8 cellular contexts compared by ENCODE assay signal in genomic region chr16:278863-279366, GRCh38. TPM values are rescaled to one million over a fixed set of nuclear protein-coding genes. Genes with fewer than 3 reads are reported as not detected.
DNase-seq lines count a peak whose midpoint lies in the region; ATAC-seq and TF ChIP-seq lines count a peak whose summit lies in the region.

No MANE protein-coding gene starts in this region.

- CTCF ChIA-PET in Calu3 (lab: Charles Lee) = interaction anchor here (1.0 kb wide), 2 partner anchors 15 to 74 kb away, joined by 3 read pairs; no protein-coding TSS in a partner anchor

- DNase-seq in Calu3 (peak; percentile 65), HT-29 (ENCODE audit: low spot score) (peak; percentile 72), fibroblast of lung (ENCODE audit: low read depth in 2 of 2) (peak; percentile 6 to 51), ureter (ENCODE audit: low spot score) (peak; percentile 66), NCI-H187 (lab: John Stamatoyannopoulos, UW) (no peak), kidney glomerular epithelial cell (lab: John Stamatoyannopoulos, UW) (no peak)

- no peak for TF ChIP-seq CTCF in Calu3 (IDR thresholded peaks at IDR 0.05; ENCODE audit: unreplicated experiment)
- no peak for TF ChIP-seq CTCF in fibroblast of lung (conservative IDR thresholded peaks at IDR 0.05 in 1 of 2, IDR thresholded peaks at IDR 0.05 in 1 of 2; ENCODE audit: low read depth in 1 of 2, low read length in 2 of 2)

- no peaks in the 10 kb centered on the region for H3K9me3 Mint-ChIP-seq in Calu3 (ENCODE audit: low read depth, unreplicated experiment)

- peaks cover 13% of the 10 kb centered on the region for H3K27me3 ChIP-seq in fibroblast of lung (ENCODE audit: control insufficient read depth, insufficient read depth, low read length)

- no peak overlapping the region for H3K27ac Mint-ChIP-seq in Calu3 (ENCODE audit: unreplicated experiment)

- BruUV-seq in Calu3 (replicated peaks; lab: Mats Ljungman, UMichigan) = no TSS peak

- H3K36me3 ChIP-seq in fibroblast of lung (ENCODE audit: control insufficient read depth, insufficient read depth, low read length) = no peaks in the 10 kb centered on the region

- H3K4me3 Mint-ChIP-seq in Calu3 (ENCODE audit: low read depth, unreplicated experiment) = no peak overlapping the region

- no peaks in the 10 kb centered on the region for H3K9me3 ChIP-seq in fibroblast of lung (ENCODE audit: control insufficient read depth, insufficient read depth, low read depth, low read length)

- no peak overlapping the region for H3K4me2 ChIP-seq in fibroblast of lung (ENCODE audit: extremely low read depth, insufficient read depth, low read length)

- H3K4me1 Mint-ChIP-seq in Calu3 (ENCODE audit: low read depth, unreplicated experiment) = peaks cover 9% of the 10 kb centered on the region

- no peak overlapping the region for H3K27ac ChIP-seq in fibroblast of lung (ENCODE audit: insufficient read depth, low read length)

- H3K4me3 ChIP-seq in fibroblast of lung (replicated peaks in 1 of 4; ENCODE audit: control extremely low read depth in 1 of 4, insufficient read depth in 1 of 4, low read depth in 3 of 4, low read length in 4 of 4) = no peak overlapping the region

- peaks cover 4% of the 10 kb centered on the region for H3K36me3 Mint-ChIP-seq in Calu3 (ENCODE audit: insufficient read depth, unreplicated experiment)

- peaks cover 41% of the 10 kb centered on the region for H3K27me3 Mint-ChIP-seq in Calu3 (ENCODE audit: unreplicated experiment)

- no peaks in the 10 kb centered on the region for H3K79me2 ChIP-seq in fibroblast of lung (ENCODE audit: control insufficient read depth, insufficient read depth, low read length)

- no peaks in the 10 kb centered on the region for H4K20me1 ChIP-seq in fibroblast of lung (ENCODE audit: control insufficient read depth, extremely low read depth, insufficient read depth, low read length)

- ATAC-seq in SK-N-SH treated with all-trans-retinoic acid at 6 μM for 48 hours (peak; percentile 54), GM19023 (IDR thresholded peaks at IDR 0.05; ENCODE audit: unreplicated experiment) (no peak)

- no peak overlapping the region for H3K9ac ChIP-seq in fibroblast of lung (ENCODE audit: insufficient read depth, low read length)

- no peak overlapping the region for H2AFZ ChIP-seq in fibroblast of lung (ENCODE audit: low read length)

- intact Hi-C loops in Calu3 (cut with micrococcal nuclease; ENCODE audit: unreplicated experiment) = no loop called here

- H3K4me1 ChIP-seq in fibroblast of lung (ENCODE audit: control insufficient read depth, extremely low read depth, insufficient read depth, low read length) = no peaks in the 10 kb centered on the region

TF ChIP-seq in SK-N-SH treated with all-trans-retinoic acid at 6 μM for 48 hours, 23 proteins besides CTCF, POLR2A, EP300 and RAD21:
- no peak for TF ChIP-seq ZNF70 (CRISPR knock-in tag; IDR thresholded peaks at IDR 0.05)
- TF ChIP-seq, protein P1, sequence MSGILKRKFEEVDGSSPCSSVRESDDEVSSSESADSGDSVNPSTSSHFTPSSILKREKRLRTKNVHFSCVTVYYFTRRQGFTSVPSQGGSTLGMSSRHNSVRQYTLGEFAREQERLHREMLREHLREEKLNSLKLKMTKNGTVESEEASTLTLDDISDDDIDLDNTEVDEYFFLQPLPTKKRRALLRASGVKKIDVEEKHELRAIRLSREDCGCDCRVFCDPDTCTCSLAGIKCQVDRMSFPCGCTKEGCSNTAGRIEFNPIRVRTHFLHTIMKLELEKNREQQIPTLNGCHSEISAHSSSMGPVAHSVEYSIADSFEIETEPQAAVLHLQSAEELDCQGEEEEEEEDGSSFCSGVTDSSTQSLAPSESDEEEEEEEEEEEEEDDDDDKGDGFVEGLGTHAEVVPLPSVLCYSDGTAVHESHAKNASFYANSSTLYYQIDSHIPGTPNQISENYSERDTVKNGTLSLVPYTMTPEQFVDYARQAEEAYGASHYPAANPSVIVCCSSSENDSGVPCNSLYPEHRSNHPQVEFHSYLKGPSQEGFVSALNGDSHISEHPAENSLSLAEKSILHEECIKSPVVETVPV (CRISPR knock-in tag; IDR thresholded peaks at IDR 0.05) = no peak
- TF ChIP-seq GLIS3 (CRISPR knock-in tag; IDR thresholded peaks at IDR 0.05) = no peak
- TF ChIP-seq TSHZ2 (CRISPR knock-in tag; IDR thresholded peaks at IDR 0.05) = no peak
- no peak for TF ChIP-seq PATZ1 (CRISPR knock-in tag; IDR thresholded peaks at IDR 0.05; ENCODE audit: borderline replicate concordance)
- no peak for TF ChIP-seq CSDC2 (CRISPR knock-in tag; IDR thresholded peaks at IDR 0.05)

RNA-seq across cellular contexts. Expression of gene ARHGDIG, which starts 1.5 kb away (rescaled TPM):
- total RNA-seq in Calu3 (2022) = 0.29 TPM in 1 of 2 replicates, not detected in the other
- 33.1 and 52.0 TPM in 2 replicates for total RNA-seq in HT-29 (2014; rRNA removed; shearing (Covaris generic))
- 0.77 and 1.3 TPM in 2 replicates for total RNA-seq in fibroblast of lung
- 0.12 and 0.30 TPM in 2 replicates for polyA plus RNA-seq in fibroblast of lung
- polyA plus RNA-seq in fibroblast of lung (2012) = 0.24 and 0.28 TPM in 2 replicates
- 3.7 TPM in 1 of 2 replicates, not detected in the other for polyA minus RNA-seq in fibroblast of lung (ENCODE audit: low replicate concordance)
- not detected for total RNA-seq in ureter

RNA-seq across cellular contexts. Expression of gene RGS11, which starts 3.2 kb away (rescaled TPM):
- 0.85 and 1.7 TPM in 2 replicates for total RNA-seq in Calu3 (2022)
- total RNA-seq in HT-29 (2014; rRNA removed; shearing (Covaris generic)) = 0.41 and 0.55 TPM in 2 replicates
- 3.1 and 6.3 TPM in 2 replicates for total RNA-seq in fibroblast of lung
- polyA plus RNA-seq in fibroblast of lung = 1.1 TPM in 2 replicates
- polyA plus RNA-seq in fibroblast of lung (2012) = 1.7 and 2.1 TPM in 2 replicates
- polyA minus RNA-seq in fibroblast of lung (ENCODE audit: low replicate concordance) = 0.93 and 4.3 TPM in 2 replicates
- 4.5 TPM for total RNA-seq in ureter

RNA-seq across cellular contexts. Expression of gene PDIA2, which starts 4.0 kb away (rescaled TPM):
- 0.71 TPM in 1 of 2 replicates, not detected in the other for total RNA-seq in Calu3 (2022)
- 3.0 and 6.3 TPM in 2 replicates for total RNA-seq in HT-29 (2014; rRNA removed; shearing (Covaris generic))
- total RNA-seq in fibroblast of lung = 0.33 TPM in 1 of 2 replicates, not detected in the other
- 0.06 and 0.18 TPM in 2 replicates for polyA plus RNA-seq in fibroblast of lung
- polyA plus RNA-seq in fibroblast of lung (2012) = not detected in 2 replicates
- not detected in 2 replicates for polyA minus RNA-seq in fibroblast of lung (ENCODE audit: low replicate concordance)
- total RNA-seq in ureter = not detected

RNA-seq across cellular contexts. Expression of gene FAM234A, which starts 44.3 kb away (rescaled TPM):
- total RNA-seq in Calu3 (2022) (118 and 130 TPM in 2 replicates), fibroblast of lung (67.0 and 68.5 TPM in 2 replicates), ureter (89.4 TPM)
- 36.5 and 44.0 TPM in 2 replicates for total RNA-seq in HT-29 (2014; rRNA removed; shearing (Covaris generic))
- 53.7 and 64.8 TPM in 2 replicates for polyA plus RNA-seq in fibroblast of lung
- polyA plus RNA-seq in fibroblast of lung (2012) = 68.4 and 90.0 TPM in 2 replicates
- 40.6 and 54.7 TPM in 2 replicates for polyA minus RNA-seq in fibroblast of lung (ENCODE audit: low replicate concordance)

RNA-seq across cellular contexts. Expression of gene LUC7L, which starts 49.7 kb away (rescaled TPM):
- total RNA-seq in Calu3 (2022) (74.6 and 79.3 TPM in 2 replicates), fibroblast of lung (32.4 and 38.0 TPM in 2 replicates), ureter (85.3 TPM)
- 46.2 and 48.6 TPM in 2 replicates for total RNA-seq in HT-29 (2014; rRNA removed; shearing (Covaris generic))
- 30.9 and 31.1 TPM in 2 replicates for polyA plus RNA-seq in fibroblast of lung
- polyA plus RNA-seq in fibroblast of lung (2012) = 27.7 and 34.4 TPM in 2 replicates
- 3.0 and 4.1 TPM in 2 replicates for polyA minus RNA-seq in fibroblast of lung (ENCODE audit: low replicate concordance)

Comparison
In these comparisons a context has a peak if more than half of its experiments do, and no peak if none do; other contexts are left out.
1. DNase-seq: peak in Calu3 (single experiment), HT-29 (single experiment), fibroblast of lung (2 of 2) and ureter (single experiment); none in NCI-H187 (0 of 2) and kidney glomerular epithelial cell (single experiment).
2. RNA of gene ARHGDIG, which starts 1.5 kb away (total RNA-seq): 33.1 to 52.0 TPM in HT-29; 0.77 to 1.3 TPM in fibroblast of lung, 0.29 TPM in Calu3 and not detected in ureter (single experiment); every median in the first group is over 10 times any median in the second.